In the genomic region with DNA sequence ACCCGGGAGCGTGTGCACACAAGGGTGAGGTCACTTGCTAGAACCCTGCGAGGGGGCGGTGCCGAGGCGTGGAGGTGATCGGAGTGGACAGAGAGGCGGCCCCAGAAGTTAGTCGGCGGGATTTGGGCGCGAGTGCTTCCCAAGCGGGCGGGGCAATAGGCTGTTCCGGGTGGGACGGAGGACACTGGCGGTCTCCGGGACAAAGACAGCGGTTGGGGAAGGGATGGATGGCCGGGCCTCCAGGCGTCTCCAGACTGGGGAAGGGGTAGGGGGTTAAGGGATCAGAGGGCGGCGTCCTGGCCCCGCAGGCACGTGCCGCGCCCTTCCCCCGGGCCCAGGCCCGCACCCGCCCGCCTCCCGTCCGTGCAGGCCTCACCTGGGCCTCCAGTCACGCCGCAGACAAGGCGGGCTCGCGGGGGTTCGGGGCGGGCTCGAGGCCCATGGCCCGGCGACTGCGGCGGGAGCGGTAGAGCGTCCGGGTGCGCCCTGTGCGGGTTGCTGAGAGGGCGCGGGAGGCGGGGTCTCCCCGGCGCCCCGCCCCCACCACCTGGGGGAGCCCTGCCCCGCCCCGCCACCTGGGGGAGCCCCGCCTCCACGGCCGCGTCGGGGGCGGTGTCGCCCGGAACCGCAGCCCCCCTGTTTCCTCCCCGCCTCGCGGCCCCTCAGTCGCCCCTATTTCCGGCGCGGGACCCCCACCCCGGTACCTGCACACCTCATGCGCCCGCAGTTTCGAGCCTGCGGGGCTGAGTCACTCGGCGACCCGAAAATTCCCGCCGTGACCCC, we compare ENCODE assay signal across 8 cellular contexts. TPM values are rescaled to one million over a fixed set of nuclear protein-coding genes. Genes with fewer than 3 reads are reported as not detected.
DNase-seq lines count a peak whose midpoint lies in the region; ATAC-seq and TF ChIP-seq lines count a peak whose summit lies in the region.

A gene (minus strand): TSS at position 505 of the 783 bp plus-strand sequence. CDS start 945 bp downstream, outside the sequence.

- peak; percentile 38 for ATAC-seq in IMR-90 (ENCODE audit: low read depth)

- no peaks in the 10 kb centered on the region for H3K79me1 ChIP-seq in IMR-90 (ENCODE audit: low read depth in 1 of 2, low read length in 2 of 2)

- TF ChIP-seq POLR2A in GM19193 (IDR thresholded peaks at IDR 0.05; ENCODE audit: extremely low read depth, insufficient read depth, insufficient read length) (peak; percentile 30), IMR-90 (IDR thresholded peaks at IDR 0.05; ENCODE audit: low read depth, low read length) (no peak)

- H4K20me1 ChIP-seq in IMR-90 (ENCODE audit: insufficient read depth, low read length): no peaks in the 10 kb centered on the region

- no peak within 1 kb of the TSS for H2BK120ac ChIP-seq in IMR-90 (ENCODE audit: low read depth, low read length)

- peaks cover 2% of the 10 kb centered on the region for H3K36me3 Mint-ChIP-seq in chondrocyte (ENCODE audit: low read depth)
- peaks cover 19% of the 10 kb centered on the region for H3K36me3 Mint-ChIP-seq in mesothelial cell of epicardium

- H3K4ac ChIP-seq in IMR-90 (ENCODE audit: low read depth, low read length): no peak within 1 kb of the TSS

- no peak within 1 kb of the TSS for H3K4me3 ChIP-seq in IMR-90 (ENCODE audit: insufficient read depth, low read depth, low read length)

- no peaks in the 10 kb centered on the region for H3K27me3 Mint-ChIP-seq in chondrocyte (ENCODE audit: low read depth)
- no peaks in the 10 kb centered on the region for H3K27me3 Mint-ChIP-seq in mesothelial cell of epicardium (ENCODE audit: low read depth)

- H3K9ac ChIP-seq in IMR-90 (ENCODE audit: low read depth, low read length): no peak within 1 kb of the TSS

- H4K8ac ChIP-seq in IMR-90 (ENCODE audit: low read depth in 2 of 2, low read length in 2 of 2): no peak within 1 kb of the TSS

- TF ChIP-seq CTCF in IMR-90 (conservative IDR thresholded peaks at IDR 0.05; ENCODE audit: low read depth, low read length) (no peak), chondrocyte (IDR thresholded peaks at IDR 0.05) (no peak), mesothelial cell of epicardium (IDR thresholded peaks at IDR 0.05; ENCODE audit: unreplicated experiment) (no peak)

- H3K27me3 ChIP-seq in IMR-90 (ENCODE audit: control insufficient read depth, insufficient read depth, low read length): no peaks in the 10 kb centered on the region; the same call in 1 of the 2 replicates

- no peak within 1 kb of the TSS for H3K14ac ChIP-seq in IMR-90 (replicated peaks; ENCODE audit: low read depth, low read length)

- H3K23ac ChIP-seq in IMR-90 (ENCODE audit: low read depth, low read length): no peak within 1 kb of the TSS

- H3K36me3 ChIP-seq in IMR-90 (ENCODE audit: control insufficient read depth, insufficient read depth, low read length): peaks cover 17% of the 10 kb centered on the region

- H3K27ac Mint-ChIP-seq in chondrocyte (ENCODE audit: unreplicated experiment): peak within 1 kb of the TSS; percentile 41
- peak within 1 kb of the TSS; percentile 92 for H3K27ac Mint-ChIP-seq in mesothelial cell of epicardium

- TF ChIP-seq RAD21 in IMR-90 (IDR thresholded peaks at IDR 0.05; ENCODE audit: low read length): no peak

- H2BK15ac ChIP-seq in IMR-90 (ENCODE audit: low read depth, low read length): no peak within 1 kb of the TSS

- in situ Hi-C loops in IMR-90 (cut with MboI; ENCODE audit: low sequenced_read_pairs): loop anchor here (25.0 kb wide), 1 partner anchor 241 kb away; no protein-coding TSS in a partner anchor

- H3K18ac ChIP-seq in IMR-90 (ENCODE audit: low read depth, low read length): no peak within 1 kb of the TSS

- H3K27ac ChIP-seq in IMR-90 (ENCODE audit: insufficient read depth, low read length): no peak within 1 kb of the TSS

- H3K4me3 Mint-ChIP-seq in chondrocyte (ENCODE audit: unreplicated experiment) (peak within 1 kb of the TSS; percentile 72), mesothelial cell of epicardium (peak within 1 kb of the TSS; percentile 88)

- H2AK5ac ChIP-seq in IMR-90 (ENCODE audit: low read depth, low read length): 0 out of 2 replicates have a peak within 1 kb of the TSS, but pooled peaks have one; percentile 39

- BruUV-seq in IMR-90 (replicated peaks; lab: Mats Ljungman, UMichigan): no TSS peak

- no peaks in the 10 kb centered on the region for H3K9me3 ChIP-seq in IMR-90 (ENCODE audit: control insufficient read depth, insufficient read depth, low read length)

- H3K4me2 ChIP-seq in IMR-90 (ENCODE audit: low read depth, low read length): peak within 1 kb of the TSS; percentile 26; the same call in 1 of the 2 replicates

- peak within 1 kb of the TSS; percentile 84 for H2AFZ ChIP-seq in IMR-90 (replicated peaks; ENCODE audit: low read length, poor library complexity)

- peaks cover 3% of the 10 kb centered on the region; the same call in 1 of the 2 replicates for H3K9me1 ChIP-seq in IMR-90 (ENCODE audit: insufficient read depth, low read length)

- H2AK9ac ChIP-seq in IMR-90 (replicated peaks; ENCODE audit: low read depth, low read length, poor library complexity): peak within 1 kb of the TSS; percentile 42

- no peak within 1 kb of the TSS for H4K91ac ChIP-seq in IMR-90 (ENCODE audit: insufficient read depth, low read depth, low read length)

- no peak within 1 kb of the TSS for H3K56ac ChIP-seq in IMR-90 (ENCODE audit: extremely low read depth, insufficient read depth, low read length)

- DNase-seq in AG08395 (ENCODE audit: low spot score) (peak; percentile 41), IMR-90 (no peak), chondrocyte (ENCODE audit: low spot score) (no peak), mesothelial cell of epicardium (ENCODE audit: low spot score in 2 of 2, unreplicated experiment in 2 of 2) (peak; percentile 67 to 80), SHP77 (lab: John Stamatoyannopoulos, UW) (no peak)
- peak; percentile 74 for DNase-seq in activated CD4-positive, CD25-positive, alpha-beta regulatory T cell treated with anti-CD3 and anti-CD28 coated beads, Interleukin-2, amount 50 U/mL, for 72 hours
- DNase-seq in stimulated activated CD8-positive, alpha-beta memory T cell treated with anti-CD3 and anti-CD28 coated beads, Interleukin-7, amount 100 ng/mL, for 4 hours (ENCODE audit: low read depth in 2 of 2): peak; percentile 43 to 75

- dilution Hi-C loops in IMR-90 (cut with HindIII; ENCODE audit: low sequenced_read_pairs, unreplicated experiment): no loop called here

- CTCF ChIA-PET in IMR-90 (lab: Yijun Ruan, JAX): interaction anchor here (0.6 kb wide), 1 partner anchor 33 kb away, joined by 3 read pairs; no protein-coding TSS in a partner anchor

- H3K9me3 Mint-ChIP-seq in chondrocyte (ENCODE audit: low read depth): no peaks in the 10 kb centered on the region
- H3K9me3 Mint-ChIP-seq in mesothelial cell of epicardium: no peaks in the 10 kb centered on the region

- H4K5ac ChIP-seq in IMR-90 (ENCODE audit: low read depth, low read length): no peak within 1 kb of the TSS

- H2BK20ac ChIP-seq in IMR-90 (ENCODE audit: low read depth, low read length): no peak within 1 kb of the TSS

- H2BK5ac ChIP-seq in IMR-90 (ENCODE audit: low read depth, low read length, poor library complexity, severe bottlenecking): no peak within 1 kb of the TSS

- H3K4me1 Mint-ChIP-seq in chondrocyte (ENCODE audit: low read depth): peaks cover 13% of the 10 kb centered on the region
- peaks cover 19% of the 10 kb centered on the region for H3K4me1 Mint-ChIP-seq in mesothelial cell of epicardium

- WGBS in IMR-90 (ENCODE audit: extremely low coverage in 2 of 2, insufficient read length in 1 of 2), 2 experiments: 8% methylated on average over 42 of the region's 84 CpGs; no CpG with 5 or more reads in 1 of the 2 experiments

- POLR2A ChIA-PET in IMR-90 (lab: Charles Lee; ENCODE audit: unreplicated experiment): no interaction called here

- no peaks in the 10 kb centered on the region for H3K4me1 ChIP-seq in IMR-90 (ENCODE audit: control insufficient read depth, insufficient read depth, low read length)

- intact Hi-C loops in IMR-90 (cut with micrococcal nuclease): no loop called here

TF ChIP-seq in IMR-90, 13 proteins besides CTCF, POLR2A, EP300 and RAD21:
- peak; percentile 18; the same call in 1 of the 2 replicates for TF ChIP-seq BHLHE40 (IDR thresholded peaks at IDR 0.05; ENCODE audit: low read depth, low read length)
- TF ChIP-seq, protein P1, sequence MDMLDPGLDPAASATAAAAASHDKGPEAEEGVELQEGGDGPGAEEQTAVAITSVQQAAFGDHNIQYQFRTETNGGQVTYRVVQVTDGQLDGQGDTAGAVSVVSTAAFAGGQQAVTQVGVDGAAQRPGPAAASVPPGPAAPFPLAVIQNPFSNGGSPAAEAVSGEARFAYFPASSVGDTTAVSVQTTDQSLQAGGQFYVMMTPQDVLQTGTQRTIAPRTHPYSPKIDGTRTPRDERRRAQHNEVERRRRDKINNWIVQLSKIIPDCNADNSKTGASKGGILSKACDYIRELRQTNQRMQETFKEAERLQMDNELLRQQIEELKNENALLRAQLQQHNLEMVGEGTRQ (IDR thresholded peaks at IDR 0.05; ENCODE audit: low read depth, low read length): no peak
TF ChIP-seq in IMR-90: peak in this region for 1.

RNA-seq across cellular contexts. Expression of the gene that starts here (rescaled TPM):
- total RNA-seq in IMR-90 (2012; rRNA removed): under 0.01 and 0.28 TPM in 2 replicates
- 4.1 and 5.4 TPM in 2 replicates for polyA plus RNA-seq in IMR-90 (2012; rRNA removed)
- polyA plus RNA-seq in IMR-90 (2012; cell fraction: cytosol; rRNA removed): 0.51 and 2.1 TPM in 2 replicates
- polyA plus RNA-seq in IMR-90 (2012; cell fraction: nucleus; rRNA removed; ENCODE audit: low replicate concordance): 64.5 and 113 TPM in 2 replicates
- total RNA-seq in chondrocyte: 8.1 to 9.5 TPM (median 8.2 TPM) in 3 replicates
- 84.2 to 93.4 TPM (median 87.1 TPM) in 3 replicates for total RNA-seq in mesothelial cell of epicardium

Comparison
In these comparisons a context has a peak if more than half of its experiments do, and no peak if none do; other contexts are left out.
1. DNase-seq: peak in AG08395 (single experiment), activated CD4-positive, CD25-positive, alpha-beta regulatory T cell treated with anti-CD3 and anti-CD28 coated beads, Interleukin-2, amount 50 U/mL, for 72 hours (single experiment), mesothelial cell of epicardium (2 of 2) and stimulated activated CD8-positive, alpha-beta memory T cell treated with anti-CD3 and anti-CD28 coated beads, Interleukin-7, amount 100 ng/mL, for 4 hours (2 of 2); none in IMR-90 (single experiment), chondrocyte (single experiment) and SHP77 (0 of 2).